In the genomic region with DNA sequence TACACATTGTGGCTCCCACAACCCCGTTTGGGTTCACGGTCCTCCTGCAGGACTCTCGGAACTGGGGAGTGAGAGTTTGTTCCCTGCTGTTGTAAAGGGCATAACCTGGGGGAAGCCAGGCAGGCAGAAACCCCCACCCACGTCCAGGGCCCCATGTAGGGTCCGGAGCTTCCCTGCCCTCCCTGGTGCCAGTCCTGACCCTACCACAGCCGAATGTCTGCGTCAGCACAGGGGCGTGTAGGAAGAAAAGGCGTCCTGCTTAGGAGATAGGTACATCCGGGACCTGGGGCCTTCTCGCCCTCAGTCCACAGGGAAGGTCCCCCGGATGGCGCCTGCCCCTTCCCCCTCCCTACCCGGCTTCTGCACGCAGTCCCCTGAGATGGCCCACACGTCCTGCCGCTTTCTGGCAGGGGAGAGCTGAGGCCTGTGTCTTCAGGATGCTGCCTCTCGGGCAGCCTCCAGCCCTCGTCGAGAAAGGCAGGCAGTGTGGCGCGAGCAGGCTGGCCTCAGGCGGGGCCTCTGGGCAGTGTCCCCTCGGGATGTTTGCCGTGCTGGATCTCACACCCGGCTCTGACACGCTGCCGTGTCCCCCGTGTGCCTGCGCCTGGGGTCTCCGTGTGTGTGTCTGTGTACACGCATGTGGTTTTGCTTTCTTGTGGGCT, we compare ENCODE assay signal across 27 cellular contexts.
"Had no signal": no experiment of that assay in that cellular context is flagged by ENCODE, and none has a peak within 500 bp of the region (broad histone marks: within the 10 kb centered on the region; RNA-seq: fewer than 3 reads in every experiment).

No MANE protein-coding gene starts in this region.

- H3K36me3 Mint-ChIP-seq: activated naive CD8-positive, alpha-beta T cell treated with anti-CD3 and anti-CD28 coated beads for 36 hours had no signal

- H3K9me3 Mint-ChIP-seq: activated naive CD4-positive, alpha-beta T cell treated with anti-CD3 and anti-CD28 coated beads for 36 hours; activated naive CD8-positive, alpha-beta T cell treated with anti-CD3 and anti-CD28 coated beads for 36 hours had no signal

- H3K27me3 ChIP-seq: adrenal gland, body of pancreas, esophagus squamous epithelium, neutrophil, stomach, thyroid gland, upper lobe of left lung had no signal

- H3K4me3 Mint-ChIP-seq: activated CD4-positive, alpha-beta T cell treated with anti-CD3 and anti-CD28 coated beads for 36 hours; activated naive CD4-positive, alpha-beta T cell treated with anti-CD3 and anti-CD28 coated beads for 36 hours; activated naive CD8-positive, alpha-beta T cell treated with anti-CD3 and anti-CD28 coated beads for 36 hours; naive thymus-derived CD4-positive, alpha-beta T cell had no signal

- H3K4me1 ChIP-seq: body of pancreas, thyroid gland, upper lobe of left lung had no signal

- H3K9me3 ChIP-seq: adrenal gland, body of pancreas, esophagus squamous epithelium, neutrophil, stomach, thyroid gland, upper lobe of left lung had no signal

- H3K36me3 ChIP-seq: adrenal gland, thyroid gland had no signal

- H3K27me3 Mint-ChIP-seq: activated CD4-positive, alpha-beta T cell treated with anti-CD3 and anti-CD28 coated beads for 36 hours; activated naive CD8-positive, alpha-beta T cell treated with anti-CD3 and anti-CD28 coated beads for 36 hours; naive thymus-derived CD4-positive, alpha-beta T cell; progenitor cell of endocrine pancreas had no signal

- H3K27ac Mint-ChIP-seq: activated CD4-positive, alpha-beta T cell treated with anti-CD3 and anti-CD28 coated beads for 36 hours; activated naive CD4-positive, alpha-beta T cell treated with anti-CD3 and anti-CD28 coated beads for 36 hours; activated naive CD8-positive, alpha-beta T cell treated with anti-CD3 and anti-CD28 coated beads for 36 hours; progenitor cell of endocrine pancreas had no signal

- H3K4me3 ChIP-seq: adrenal gland, body of pancreas, esophagus squamous epithelium, skin epidermis, stomach, thyroid gland, upper lobe of left lung had no signal

- H3K27ac ChIP-seq: adrenal gland, body of pancreas, epithelial cell of prostate, esophagus squamous epithelium, neutrophil, skin epidermis, stomach, thyroid gland, upper lobe of left lung had no signal

- ATAC-seq: activated CD4-positive, alpha-beta T cell treated with anti-CD3 and anti-CD28 coated beads for 36 hours; body of pancreas; left colon; naive thymus-derived CD4-positive, alpha-beta T cell; sciatic nerve had no signal

- DNase-seq: activated CD4-positive, alpha-beta T cell treated with anti-CD3 and anti-CD28 coated beads for 36 hours; activated CD4-positive, alpha-beta T cell treated with anti-CD3 and anti-CD28 coated beads, Interleukin-2, amount 50 U/mL, for 4 hours; activated CD4-positive, CD25-positive, alpha-beta regulatory T cell; activated CD8-positive, alpha-beta memory T cell treated with anti-CD3 and anti-CD28 coated beads for 24 hours; activated effector memory CD4-positive, alpha-beta T cell treated with anti-CD3 and anti-CD28 coated beads, Interleukin-2, amount 50 U/mL, for 16 hours; activated naive CD4-positive, alpha-beta T cell treated with anti-CD3 and anti-CD28 coated beads for 36 hours; activated naive CD8-positive, alpha-beta T cell treated with anti-CD3 and anti-CD28 coated beads for 36 hours; adrenal gland; aorta; body of pancreas; dermis blood vessel endothelial cell; effector CD4-positive, alpha-beta T cell; esophagus squamous epithelium; glutamatergic neuron; left colon; midbrain; naive thymus-derived CD4-positive, alpha-beta T cell; stimulated activated CD4-positive, alpha-beta T cell treated with anti-CD3 and anti-CD28 coated beads, Interleukin-12 subunit alpha, Interleukin-12 subunit beta, amount 100 ng/mL, for 4 hours; stimulated activated CD4-positive, alpha-beta T cell treated with anti-CD3 and anti-CD28 coated beads, Interleukin-4, amount 100 ng/mL, for 1 hour; stomach; thyroid gland had no signal
